In the genomic region with DNA sequence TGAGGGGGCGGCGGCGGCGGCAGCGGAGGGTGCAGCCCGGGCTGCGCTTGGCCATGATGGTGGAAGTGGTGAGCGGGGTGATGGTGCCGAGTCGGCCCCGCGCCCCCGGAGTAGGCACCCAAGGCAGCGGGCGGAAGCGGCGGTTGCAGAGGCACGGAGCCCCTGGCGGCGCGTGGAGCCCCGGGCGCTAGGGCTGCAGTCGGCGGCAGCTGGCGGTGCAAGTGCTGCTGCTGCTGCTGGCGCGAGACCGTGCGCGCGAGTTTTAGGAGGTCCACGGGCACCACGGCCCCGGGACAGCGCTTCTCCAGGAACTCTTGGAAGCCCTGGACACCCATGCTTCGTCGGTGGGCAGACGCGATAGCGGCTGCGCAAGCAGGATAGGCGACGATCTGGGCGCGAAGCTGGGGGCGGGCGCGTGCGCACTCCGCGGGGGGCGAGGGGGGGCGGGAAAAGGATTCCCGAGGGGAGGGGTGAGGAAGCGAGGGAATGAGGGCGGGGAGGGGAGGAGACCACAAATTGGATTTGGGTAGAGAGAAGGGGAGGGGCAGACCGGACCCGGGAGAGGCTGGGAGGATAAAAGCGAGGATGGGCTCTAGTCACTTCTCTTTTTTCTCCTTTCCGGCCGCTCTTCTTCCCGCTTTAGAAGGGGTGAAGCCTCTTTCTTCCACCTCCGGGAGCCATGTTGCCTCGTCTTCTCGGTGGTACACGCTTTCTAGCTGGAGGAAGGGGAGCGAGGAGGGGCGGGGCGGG, we compare ENCODE assay signal across 8 cellular contexts. TPM values are rescaled to one million over a fixed set of nuclear protein-coding genes. Genes with fewer than 3 reads are reported as not detected.
DNase-seq lines count a peak whose midpoint lies in the region; ATAC-seq and TF ChIP-seq lines count a peak whose summit lies in the region.

Gene FAM120C, minus strand, starts transcription at position 391 of the 750 bp plus-strand sequence. Its CDS starts 56 bp downstream, at position 335.

- peak within 1 kb of the TSS; percentile 100 for H3K18ac ChIP-seq in trophoblast cell (ENCODE audit: low read length)

- H3K4me3 ChIP-seq in HFF-Myc (replicated peaks; ENCODE audit: low read depth, low read length) (peak within 1 kb of the TSS; percentile 56), trophoblast cell (ENCODE audit: low read depth, low read length) (peak within 1 kb of the TSS; percentile 94), tibial nerve (peak within 1 kb of the TSS; percentile 57 to 90 (median 64))

- TF ChIP-seq CTCF in HFF-Myc (IDR thresholded peaks at IDR 0.05; ENCODE audit: low read depth, low read length, missing control alignments) (no peak), tibial nerve (IDR thresholded peaks at IDR 0.05) (no peak)

- TF ChIP-seq EP300 in tibial nerve (IDR thresholded peaks at IDR 0.05) = peak in 1 of 2 donors; percentile 54

- H2BK5ac ChIP-seq in trophoblast cell (ENCODE audit: low read depth, low read length, poor library complexity) = peak within 1 kb of the TSS; percentile 86

- peak; percentile 57 for ATAC-seq in activated naive CD8-positive, alpha-beta T cell treated with anti-CD3 and anti-CD28 coated beads, Interleukin-2, amount 50 U/mL, for 24 hours

- no peaks in the 10 kb centered on the region for H3K9me3 Mint-ChIP-seq in activated naive CD8-positive, alpha-beta T cell treated with anti-CD3 and anti-CD28 coated beads, Interleukin-2, amount 50 U/mL, for 24 hours

- peak within 1 kb of the TSS; percentile 22 for H2BK12ac ChIP-seq in trophoblast cell (ENCODE audit: low read length)

- H3K9me3 ChIP-seq in trophoblast cell (ENCODE audit: insufficient read depth, low read depth, low read length) (no peaks in the 10 kb centered on the region), tibial nerve (no peaks in the 10 kb centered on the region)

- peak within 1 kb of the TSS; percentile 90 for H3K9ac ChIP-seq in trophoblast cell (ENCODE audit: low read length)

- H3K27ac ChIP-seq in trophoblast cell (ENCODE audit: low read depth, low read length) = peak within 1 kb of the TSS; percentile 79
- peak within 1 kb of the TSS; percentile 78 to 92 (median 88) for H3K27ac ChIP-seq in tibial nerve

- no peaks in the 10 kb centered on the region for H3K36me3 ChIP-seq in trophoblast cell (ENCODE audit: control insufficient read depth in 1 of 2, insufficient read depth in 2 of 2, low read length in 2 of 2)
- H3K36me3 ChIP-seq in tibial nerve = no peaks in the 10 kb centered on the region

- no peaks in the 10 kb centered on the region for H3K27me3 Mint-ChIP-seq in activated naive CD8-positive, alpha-beta T cell treated with anti-CD3 and anti-CD28 coated beads, Interleukin-2, amount 50 U/mL, for 24 hours

- peak within 1 kb of the TSS; percentile 98 for H2AFZ ChIP-seq in trophoblast cell (ENCODE audit: insufficient read depth, low read length, poor library complexity)

- H3K4ac ChIP-seq in trophoblast cell (ENCODE audit: low read depth, low read length) = peak within 1 kb of the TSS; percentile 99

- peak within 1 kb of the TSS; percentile 92 for H3K4me3 Mint-ChIP-seq in activated naive CD8-positive, alpha-beta T cell treated with anti-CD3 and anti-CD28 coated beads, Interleukin-2, amount 50 U/mL, for 24 hours

- no peak within 1 kb of the TSS for H3K23ac ChIP-seq in trophoblast cell (ENCODE audit: low read length)

- H2AK5ac ChIP-seq in trophoblast cell (ENCODE audit: low read length) = peak within 1 kb of the TSS; percentile 99

- peak within 1 kb of the TSS; percentile 99 for H3K14ac ChIP-seq in trophoblast cell (ENCODE audit: low read length)

- intact Hi-C loops in cardiac septum (cut with DNase I) = loop anchor here (5.0 kb wide), 1 partner anchor 141 kb away; the partner anchor contains the start of gene PHF8

- no CpG with 5 or more reads among the region's 70 CpGs for WGBS in trophoblast cell (ENCODE audit: extremely low coverage, insufficient coverage, insufficient read length)
- 2 to 41% methylated on average over 27 to 50 of the region's 70 CpGs for whole genome bisulfite sequencing in tibial nerve, 2 donors

- peaks cover 30% of the 10 kb centered on the region for H3K36me3 Mint-ChIP-seq in activated naive CD8-positive, alpha-beta T cell treated with anti-CD3 and anti-CD28 coated beads, Interleukin-2, amount 50 U/mL, for 24 hours (ENCODE audit: low read depth)

- H3K4me2 ChIP-seq in trophoblast cell (ENCODE audit: low read length) = peak within 1 kb of the TSS; percentile 68

- H3K4me1 ChIP-seq in trophoblast cell (ENCODE audit: control insufficient read depth in 1 of 2, insufficient read depth in 2 of 2, low read length in 2 of 2) (peaks cover 2 to 11% of the 10 kb centered on the region in 2 experiments), tibial nerve (peaks cover 0 to 43% (median 6%) of the 10 kb centered on the region in 4 donors)

- peak; percentile 48 for DNase-seq in GF-D8 (lab: John Stamatoyannopoulos, UW)
- DNase-seq in HFF-Myc (ENCODE audit: extremely low read depth, low read depth) = no peak
- DNase-seq in NCI-H1105 (lab: John Stamatoyannopoulos, UW) = peak; percentile 67
- peak; percentile 9 to 65 for DNase-seq in SW 1271 (lab: John Stamatoyannopoulos, UW)
- DNase-seq in activated naive CD8-positive, alpha-beta T cell treated with anti-CD3 and anti-CD28 coated beads, Interleukin-2, amount 50 U/mL, for 24 hours = peak; percentile 69
- DNase-seq in cardiac septum (ENCODE audit: low spot score) = peak; percentile 81
- peak; percentile 19 to 55 for DNase-seq in trophoblast cell
- DNase-seq in tibial nerve (ENCODE audit: low spot score in 2 of 2) = peak; percentile 24 to 46

- peaks cover 9% of the 10 kb centered on the region for H3K79me2 ChIP-seq in trophoblast cell (ENCODE audit: control insufficient read depth, insufficient read depth, low read length, poor library complexity)

- H3K27ac Mint-ChIP-seq in activated naive CD8-positive, alpha-beta T cell treated with anti-CD3 and anti-CD28 coated beads, Interleukin-2, amount 50 U/mL, for 24 hours = peak within 1 kb of the TSS; percentile 92

- H2BK120ac ChIP-seq in trophoblast cell (ENCODE audit: insufficient read depth, low read length, poor library complexity) = peak within 1 kb of the TSS; percentile 97

- peak within 1 kb of the TSS; percentile 97 for H4K91ac ChIP-seq in trophoblast cell (ENCODE audit: low read depth, low read length)

- H3K27me3 ChIP-seq in trophoblast cell (ENCODE audit: insufficient read depth, low read length) = no peaks in the 10 kb centered on the region
- no peaks in the 10 kb centered on the region for H3K27me3 ChIP-seq in tibial nerve

- H4K8ac ChIP-seq in trophoblast cell (ENCODE audit: low read depth, low read length) = peak within 1 kb of the TSS; percentile 99

- H3K4me1 Mint-ChIP-seq in activated naive CD8-positive, alpha-beta T cell treated with anti-CD3 and anti-CD28 coated beads, Interleukin-2, amount 50 U/mL, for 24 hours = peaks cover 43% of the 10 kb centered on the region

- TF ChIP-seq POLR2A in tibial nerve (IDR thresholded peaks at IDR 0.05) = no peak

- H4K12ac ChIP-seq in trophoblast cell (ENCODE audit: low read depth, low read length) = peak within 1 kb of the TSS; percentile 99

- H3K79me1 ChIP-seq in trophoblast cell (ENCODE audit: low read length) = peaks cover 8% of the 10 kb centered on the region

RNA-seq across cellular contexts. Expression of gene FAM120C, which starts in this region (rescaled TPM):
- total RNA-seq in cardiac septum = 7.0 TPM
- 2.4 and 3.0 TPM in 2 replicates for polyA plus RNA-seq in trophoblast cell (2013)
- 10 to 100 TPM; 12.3 to 21.6 (median 17.4) TPM for total RNA-seq in tibial nerve
